29 cellular contexts compared by ENCODE assay signal in the genomic region with DNA sequence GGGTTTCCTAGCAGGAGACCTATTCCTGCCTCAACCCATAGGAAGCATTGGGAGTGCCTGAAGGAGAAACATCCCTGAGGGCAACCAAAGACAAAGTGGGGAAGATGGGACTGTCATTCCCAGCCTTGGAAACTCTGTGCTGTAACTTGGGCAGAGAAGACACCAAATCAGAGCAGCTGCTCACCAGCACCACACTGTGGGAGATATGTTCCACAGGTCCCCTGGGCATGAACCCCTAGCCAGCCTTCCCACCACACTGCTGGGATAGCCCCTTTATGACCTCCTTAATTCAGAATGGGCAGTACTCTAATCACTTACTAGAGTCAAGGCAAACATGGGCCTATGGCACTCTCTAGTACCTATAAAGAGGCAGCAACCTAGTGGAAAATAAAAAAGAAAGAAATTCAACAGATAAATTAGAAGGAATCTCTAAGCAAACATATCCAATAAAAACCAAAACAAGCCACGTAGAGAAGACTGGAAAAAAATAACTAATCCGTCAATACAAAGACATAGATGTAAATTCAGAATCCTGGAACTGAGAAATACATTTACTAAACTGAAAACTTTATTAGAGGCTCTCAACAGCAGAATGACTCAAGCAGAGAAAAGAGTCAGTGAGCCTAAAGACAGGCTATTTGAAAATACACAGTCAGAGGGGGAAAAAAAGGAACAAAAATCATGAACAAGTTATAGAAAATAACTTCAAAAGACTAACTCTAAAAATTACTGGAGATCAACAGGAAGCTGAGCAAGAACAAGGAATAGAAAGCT.
"Had no signal": no experiment of that assay in that cellular context is flagged by ENCODE, and none has a peak within 500 bp of the region (broad histone marks: within the 10 kb centered on the region; RNA-seq: fewer than 3 reads in every experiment).

No MANE protein-coding gene starts in this region.

- H3K27ac Mint-ChIP-seq: activated CD4-positive, alpha-beta memory T cell treated with anti-CD3 and anti-CD28 coated beads, Interleukin-2, amount 10 ng/mL, durations not matched to agents 7 days and 5 days; activated CD4-positive, alpha-beta T cell treated with anti-CD3 and anti-CD28 coated beads, Interleukin-2, amount 10 ng/mL, durations not matched to agents 7 days and 5 days; activated naive CD4-positive, alpha-beta T cell treated with anti-CD3 and anti-CD28 coated beads, Interleukin-2, amount 10 ng/mL, durations not matched to agents 7 days and 5 days; activated naive CD8-positive, alpha-beta T cell treated with anti-CD3 and anti-CD28 coated beads, Interleukin-2, amount 10 ng/mL, durations not matched to agents 7 days and 5 days; activated T-cell treated with anti-CD3 and anti-CD28 coated beads, Interleukin-2, amount 50 U/mL, for 24 hours; immature natural killer cell; naive thymus-derived CD8-positive, alpha-beta T cell had no signal

- H3K9me3 ChIP-seq: colonic mucosa, psoas muscle had no signal

- H3K36me3 Mint-ChIP-seq: activated naive CD4-positive, alpha-beta T cell treated with anti-CD3 and anti-CD28 coated beads, Interleukin-2, amount 10 ng/mL, durations not matched to agents 7 days and 5 days; activated naive CD8-positive, alpha-beta T cell treated with anti-CD3 and anti-CD28 coated beads, Interleukin-2, amount 10 ng/mL, durations not matched to agents 7 days and 5 days had no signal

- H3K4me1 ChIP-seq: ascending aorta, breast epithelium, colonic mucosa, gastroesophageal sphincter, parathyroid adenoma, psoas muscle, tibial nerve had no signal

- H3K27me3 ChIP-seq: ascending aorta, breast epithelium, colonic mucosa, gastroesophageal sphincter, hepatocyte, tibial nerve had no signal

- ATAC-seq: gastroesophageal sphincter; naive thymus-derived CD8-positive, alpha-beta T cell; psoas muscle had no signal

- DNase-seq: activated CD4-positive, alpha-beta memory T cell treated with anti-CD3 and anti-CD28 coated beads, Interleukin-2, amount 10 ng/mL, durations not matched to agents 7 days and 5 days; activated CD4-positive, alpha-beta T cell treated with anti-CD3 and anti-CD28 coated beads for 1 hour; activated CD4-positive, alpha-beta T cell treated with anti-CD3 and anti-CD28 coated beads, Interleukin-2, amount 10 ng/mL, durations not matched to agents 7 days and 5 days; activated CD8-positive, alpha-beta memory T cell treated with anti-CD3 and anti-CD28 coated beads, Interleukin-2, amount 50 U/mL, for 48 hours; activated gamma-delta T cell; activated naive CD4-positive, alpha-beta T cell treated with anti-CD3 and anti-CD28 coated beads, Interleukin-2, amount 10 ng/mL, durations not matched to agents 7 days and 5 days; activated naive CD8-positive, alpha-beta T cell treated with anti-CD3 and anti-CD28 coated beads, Interleukin-2, amount 10 ng/mL, durations not matched to agents 7 days and 5 days; activated T-cell treated with anti-CD3 and anti-CD28 coated beads, Interleukin-2, amount 50 U/mL, for 24 hours; cerebellar nuclear complex; colonic mucosa; effector CD8-positive, alpha-beta T cell; erythroblast; immature natural killer cell; kidney; naive thymus-derived CD8-positive, alpha-beta T cell; nucleus accumbens; psoas muscle; stimulated activated CD4-positive, alpha-beta T cell treated with anti-CD3 and anti-CD28 coated beads, Interleukin-15, amount 100 ng/mL, for 24 hours; stimulated activated CD4-positive, alpha-beta T cell treated with anti-CD3 and anti-CD28 coated beads, Interleukin-2, amount 100 ng/mL, for 24 hours; stimulated activated naive CD4-positive, alpha-beta T cell; T-helper 2 cell had no signal

- H3K27me3 Mint-ChIP-seq: activated CD4-positive, alpha-beta memory T cell treated with anti-CD3 and anti-CD28 coated beads, Interleukin-2, amount 10 ng/mL, durations not matched to agents 7 days and 5 days; activated CD4-positive, alpha-beta T cell treated with anti-CD3 and anti-CD28 coated beads, Interleukin-2, amount 10 ng/mL, durations not matched to agents 7 days and 5 days; activated naive CD4-positive, alpha-beta T cell treated with anti-CD3 and anti-CD28 coated beads, Interleukin-2, amount 10 ng/mL, durations not matched to agents 7 days and 5 days; activated naive CD8-positive, alpha-beta T cell treated with anti-CD3 and anti-CD28 coated beads, Interleukin-2, amount 10 ng/mL, durations not matched to agents 7 days and 5 days; activated T-cell treated with anti-CD3 and anti-CD28 coated beads, Interleukin-2, amount 50 U/mL, for 24 hours; naive thymus-derived CD8-positive, alpha-beta T cell had no signal

- H3K36me3 ChIP-seq: ascending aorta, breast epithelium, colonic mucosa, gastroesophageal sphincter, tibial nerve had no signal

- H3K27ac ChIP-seq: ascending aorta, breast epithelium, colonic mucosa, gastroesophageal sphincter, hepatocyte, parathyroid adenoma, psoas muscle, tibial nerve had no signal

- H3K4me3 ChIP-seq: ascending aorta, breast epithelium, colonic mucosa, gastroesophageal sphincter, hepatocyte, psoas muscle, smooth muscle cell, tibial nerve had no signal

- H3K4me3 Mint-ChIP-seq: activated CD4-positive, alpha-beta memory T cell treated with anti-CD3 and anti-CD28 coated beads, Interleukin-2, amount 10 ng/mL, durations not matched to agents 7 days and 5 days; activated CD4-positive, alpha-beta T cell treated with anti-CD3 and anti-CD28 coated beads, Interleukin-2, amount 10 ng/mL, durations not matched to agents 7 days and 5 days; activated naive CD4-positive, alpha-beta T cell treated with anti-CD3 and anti-CD28 coated beads, Interleukin-2, amount 10 ng/mL, durations not matched to agents 7 days and 5 days; activated naive CD8-positive, alpha-beta T cell treated with anti-CD3 and anti-CD28 coated beads, Interleukin-2, amount 10 ng/mL, durations not matched to agents 7 days and 5 days; activated T-cell treated with anti-CD3 and anti-CD28 coated beads, Interleukin-2, amount 50 U/mL, for 24 hours; immature natural killer cell; naive thymus-derived CD8-positive, alpha-beta T cell; neural crest cell had no signal

- H3K4me1 Mint-ChIP-seq: activated CD4-positive, alpha-beta memory T cell treated with anti-CD3 and anti-CD28 coated beads, Interleukin-2, amount 10 ng/mL, durations not matched to agents 7 days and 5 days; activated CD4-positive, alpha-beta T cell treated with anti-CD3 and anti-CD28 coated beads, Interleukin-2, amount 10 ng/mL, durations not matched to agents 7 days and 5 days; activated naive CD4-positive, alpha-beta T cell treated with anti-CD3 and anti-CD28 coated beads, Interleukin-2, amount 10 ng/mL, durations not matched to agents 7 days and 5 days; activated naive CD8-positive, alpha-beta T cell treated with anti-CD3 and anti-CD28 coated beads, Interleukin-2, amount 10 ng/mL, durations not matched to agents 7 days and 5 days; immature natural killer cell; naive thymus-derived CD8-positive, alpha-beta T cell; neural crest cell had no signal
